In the genomic region with DNA sequence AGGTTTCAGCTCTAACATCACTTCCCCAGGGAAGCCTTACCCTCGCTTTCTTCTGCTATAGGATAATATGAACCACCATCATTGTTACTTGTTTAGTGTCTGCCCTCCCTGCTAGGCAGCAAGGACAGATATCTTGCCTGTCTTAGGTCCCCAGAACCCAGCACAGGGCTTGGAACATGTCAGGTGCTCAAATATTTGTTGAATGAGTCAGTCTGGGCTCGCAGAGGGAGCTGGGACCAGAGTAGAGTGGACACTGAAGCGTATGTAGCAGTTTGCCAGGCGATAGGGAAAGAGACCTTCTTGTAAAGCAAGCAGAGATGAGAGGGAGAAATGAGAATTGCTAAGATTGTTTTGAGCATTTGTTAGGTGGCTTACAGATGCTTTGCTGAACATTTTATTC, we compare ENCODE assay signal across 12 cellular contexts. TPM values are rescaled to one million over a fixed set of nuclear protein-coding genes. Genes with fewer than 3 reads are reported as not detected.
A peak's percentile ranks its signal among the peaks of the same experiment; 100 is the strongest.
DNase-seq lines count a peak whose midpoint lies in the region; ATAC-seq and TF ChIP-seq lines count a peak whose summit lies in the region.
"Had no signal": no experiment of that assay in that cellular context is flagged by ENCODE, and none has a peak within 500 bp of the region (broad histone marks: within the 10 kb centered on the region; RNA-seq: fewer than 3 reads in every experiment).

No MANE protein-coding gene starts in this region.

- no peak overlapping the region for H2BK15ac ChIP-seq in mesenchymal stem cell (ENCODE audit: low read depth, poor library complexity, severe bottlenecking)

- peaks cover 11% of the 10 kb centered on the region for H3K79me1 ChIP-seq in mesenchymal stem cell (replicated peaks; ENCODE audit: low read length, poor library complexity, severe bottlenecking)

- no peak overlapping the region for H3K18ac ChIP-seq in mesenchymal stem cell (ENCODE audit: low read depth in 1 of 2, low read length in 2 of 2)

- H3K4me2 ChIP-seq in mesenchymal stem cell (ENCODE audit: low read length, poor library complexity, severe bottlenecking) = no peak overlapping the region

- H4K91ac ChIP-seq in mesenchymal stem cell (ENCODE audit: low read length) = no peak overlapping the region

- no peak overlapping the region for H2AK5ac ChIP-seq in mesenchymal stem cell (ENCODE audit: low read length, severe bottlenecking)

- peaks cover 20% of the 10 kb centered on the region for H3K4me1 ChIP-seq in mesenchymal stem cell (ENCODE audit: control insufficient read depth, insufficient read depth, low read depth, low read length)

- H3K27ac Mint-ChIP-seq in dendritic cell treated with granulocyte-macrophage colony-stimulating factor and Interleukin-4, amounts not matched to agents 40 ng/mL and 50 ng/mL, for 4 days = peak overlapping the region; percentile 89

- H3K27ac ChIP-seq in C4-2B = peak overlapping the region; percentile 38
- H3K27ac ChIP-seq in mesenchymal stem cell (ENCODE audit: low read length, poor library complexity, severe bottlenecking) = no peak overlapping the region

- H3K23ac ChIP-seq in mesenchymal stem cell (ENCODE audit: low read length in 2 of 2) = no peak overlapping the region

- TF ChIP-seq POLR2A in NB4 (IDR thresholded peaks at IDR 0.05; ENCODE audit: extremely low read depth, insufficient read length) = no peak

- peaks cover 77% of the 10 kb centered on the region for H3K4me1 Mint-ChIP-seq in dendritic cell treated with granulocyte-macrophage colony-stimulating factor and Interleukin-4, amounts not matched to agents 40 ng/mL and 50 ng/mL, for 4 days (ENCODE audit: low read depth)

- no peaks in the 10 kb centered on the region for H3K27me3 Mint-ChIP-seq in dendritic cell treated with granulocyte-macrophage colony-stimulating factor and Interleukin-4, amounts not matched to agents 40 ng/mL and 50 ng/mL, for 4 days

- intact Hi-C loops in dendritic cell treated with granulocyte-macrophage colony-stimulating factor and Interleukin-4, amounts not matched to agents 40 ng/mL and 50 ng/mL, for 4 days (cut with micrococcal nuclease) = no loop called here

- no peak overlapping the region for H3K14ac ChIP-seq in mesenchymal stem cell (ENCODE audit: low read length in 2 of 2)

- DNase-seq in NB4 (ENCODE audit: low read depth) (peak; percentile 29), mesenchymal stem cell (peak; percentile 34), NCI-H2171 (lab: John Stamatoyannopoulos, UW) (no peak)
- DNase-seq: activated naive CD4-positive, alpha-beta T cell; HCEC 1CT; NCI-H82 had no signal

- TF ChIP-seq CTCF in C4-2B (conservative IDR thresholded peaks at IDR 0.05) (no peak), NB4 (IDR thresholded peaks at IDR 0.05; ENCODE audit: low read depth, low read length) (no peak)

- H3K4me3 Mint-ChIP-seq in dendritic cell treated with granulocyte-macrophage colony-stimulating factor and Interleukin-4, amounts not matched to agents 40 ng/mL and 50 ng/mL, for 4 days = peak overlapping the region; percentile 30

- H4K8ac ChIP-seq in mesenchymal stem cell (ENCODE audit: low read length) = no peak overlapping the region

- no peak overlapping the region for H2BK12ac ChIP-seq in mesenchymal stem cell (ENCODE audit: low read length in 2 of 2)

- no peak overlapping the region for H2BK120ac ChIP-seq in mesenchymal stem cell (ENCODE audit: low read depth, low read length)

- 58% methylated on average over 4 of the region's 4 CpGs for WGBS in mesenchymal stem cell

- H3K4me3 ChIP-seq in NB4 (ENCODE audit: low read depth, low read length) (no peak overlapping the region), mesenchymal stem cell (ENCODE audit: insufficient read depth in 1 of 2, low read depth in 1 of 2, low read length in 2 of 2) (no peak overlapping the region)

- H3K36me3 ChIP-seq in mesenchymal stem cell (ENCODE audit: control insufficient read depth in 1 of 2, insufficient read depth in 2 of 2, low read depth in 1 of 2, low read length in 2 of 2) = peaks cover 30 to 33% of the 10 kb centered on the region in 2 experiments

- H3K9ac ChIP-seq in mesenchymal stem cell (ENCODE audit: low read length) = no peak overlapping the region

- no peaks in the 10 kb centered on the region for H3K27me3 ChIP-seq in mesenchymal stem cell (ENCODE audit: control insufficient read depth in 1 of 2, insufficient read depth in 1 of 2, low read length in 2 of 2)

- no peak overlapping the region for H2BK5ac ChIP-seq in mesenchymal stem cell (ENCODE audit: low read depth, low read length, poor library complexity, severe bottlenecking)

- H2AFZ ChIP-seq in mesenchymal stem cell (ENCODE audit: low read depth, low read length) = no peak overlapping the region

- no peaks in the 10 kb centered on the region for H3K9me3 Mint-ChIP-seq in dendritic cell treated with granulocyte-macrophage colony-stimulating factor and Interleukin-4, amounts not matched to agents 40 ng/mL and 50 ng/mL, for 4 days

- H3K9me3 ChIP-seq in mesenchymal stem cell (ENCODE audit: control insufficient read depth, low read length) = no peaks in the 10 kb centered on the region

- ATAC-seq in esophagus mucosa (no peak), HG02610 (IDR thresholded peaks at IDR 0.05; ENCODE audit: unreplicated experiment) (no peak), GM21528 (IDR thresholded peaks at IDR 0.05; ENCODE audit: low FRiP score, unreplicated experiment) (no peak)

- H3K36me3 Mint-ChIP-seq in dendritic cell treated with granulocyte-macrophage colony-stimulating factor and Interleukin-4, amounts not matched to agents 40 ng/mL and 50 ng/mL, for 4 days (ENCODE audit: low read depth) = peaks cover 46% of the 10 kb centered on the region

- no peak overlapping the region for H3K4ac ChIP-seq in mesenchymal stem cell (ENCODE audit: low read depth in 1 of 2, low read length in 2 of 2)

RNA-seq across cellular contexts. Expression of a gene that starts 11.7 kb away (rescaled TPM):
- 14.9 TPM for polyA plus RNA-seq in mesenchymal stem cell (2013, experiment 1 of 2)
- polyA plus RNA-seq in mesenchymal stem cell (2013, experiment 2 of 2) = 15.6 TPM
- 49.3 TPM for total RNA-seq in esophagus mucosa

RNA-seq across cellular contexts. Expression of a gene that starts 12.1 kb away (rescaled TPM):
- 5.7 TPM for polyA plus RNA-seq in mesenchymal stem cell (2013, experiment 1 of 2)
- polyA plus RNA-seq in mesenchymal stem cell (2013, experiment 2 of 2) = 5.3 TPM
- total RNA-seq in esophagus mucosa = 15.7 TPM

RNA-seq across cellular contexts. Expression of a gene that starts 17.9 kb away (rescaled TPM):
- polyA plus RNA-seq in mesenchymal stem cell (2013, experiment 1 of 2) = 1.9 TPM
- 1.7 TPM for polyA plus RNA-seq in mesenchymal stem cell (2013, experiment 2 of 2)
- 40.4 TPM for total RNA-seq in esophagus mucosa
- total RNA-seq: G401 had no signal

RNA-seq across cellular contexts. Expression of a gene that starts 30.4 kb away (rescaled TPM):
- 49.9 TPM for polyA plus RNA-seq in mesenchymal stem cell (2013, experiment 1 of 2)
- 51.4 TPM for polyA plus RNA-seq in mesenchymal stem cell (2013, experiment 2 of 2)
- total RNA-seq in esophagus mucosa = 34.6 TPM

RNA-seq across cellular contexts. Expression of a gene that starts 33.0 kb away (rescaled TPM):
- 6.4 TPM for polyA plus RNA-seq in mesenchymal stem cell (2013, experiment 1 of 2)
- 6.8 TPM for polyA plus RNA-seq in mesenchymal stem cell (2013, experiment 2 of 2)
- 20.0 TPM for total RNA-seq in esophagus mucosa
